Comparison of ENCODE assay signal across 8 cellular contexts in the genomic region with DNA sequence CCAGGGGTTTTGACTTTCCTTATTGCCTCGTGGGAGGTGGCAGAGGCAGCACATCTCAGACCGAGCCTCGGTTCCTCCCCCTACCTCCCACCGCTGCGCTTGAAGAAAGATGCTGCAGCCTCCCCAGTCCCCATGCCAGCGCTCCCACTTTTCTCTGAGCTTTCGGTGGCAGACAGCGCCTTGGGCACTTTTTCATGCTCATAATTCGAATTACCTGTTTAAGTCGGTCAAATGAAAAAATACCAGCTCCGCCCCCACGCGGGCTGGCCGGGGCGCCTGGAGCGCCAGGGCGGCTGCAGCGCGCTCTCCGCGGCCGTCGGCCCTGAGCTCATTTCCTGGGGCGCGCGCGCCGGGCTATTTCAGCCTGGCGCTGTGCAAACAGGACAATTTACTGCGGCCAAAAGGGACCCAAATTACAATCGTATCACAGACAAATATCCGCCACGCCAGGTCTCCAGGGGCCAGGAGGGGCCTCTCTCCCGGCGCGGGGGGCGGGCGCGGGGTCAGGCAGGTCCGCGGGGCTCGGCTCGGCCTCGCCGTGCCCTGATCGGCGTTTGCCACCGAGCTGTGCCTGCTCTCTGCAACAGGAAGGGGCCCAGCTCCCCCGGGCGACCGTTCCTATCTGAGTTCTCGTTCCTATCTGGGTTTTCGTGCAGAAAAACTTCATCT. TPM values are rescaled to one million over a fixed set of nuclear protein-coding genes. Genes with fewer than 3 reads are reported as not detected.
DNase-seq lines count a peak whose midpoint lies in the region; ATAC-seq, FAIRE-seq and TF ChIP-seq lines count a peak whose summit lies in the region.

No MANE protein-coding gene starts in this region.

- no peaks in the 10 kb centered on the region for H3K36me3 Mint-ChIP-seq in activated naive CD4-positive, alpha-beta T cell treated with anti-CD3 and anti-CD28 coated beads for 36 hours (ENCODE audit: low read depth)
- H3K36me3 Mint-ChIP-seq in T-helper 17 cell (ENCODE audit: low read depth): peaks cover 6% of the 10 kb centered on the region

- H4K20me1 ChIP-seq in endothelial cell of umbilical vein (replicated peaks; ENCODE audit: control insufficient read depth, extremely low read depth, insufficient read depth, low read length): no peaks in the 10 kb centered on the region

- H3K27me3 ChIP-seq in endothelial cell of umbilical vein (ENCODE audit: control insufficient read depth in 2 of 2, insufficient read depth in 2 of 2, low read length in 2 of 2) (no peaks in the 10 kb centered on the region), mucosa of stomach (ENCODE audit: control insufficient read depth, insufficient read depth, low read length) (peaks cover 22% of the 10 kb centered on the region)

- H3K4me1 Mint-ChIP-seq in activated naive CD4-positive, alpha-beta T cell treated with anti-CD3 and anti-CD28 coated beads for 36 hours (ENCODE audit: low read depth): peaks cover 12% of the 10 kb centered on the region
- H3K4me1 Mint-ChIP-seq in T-helper 17 cell: peaks cover 12% of the 10 kb centered on the region

- dilution Hi-C loops in endothelial cell of umbilical vein (cut with MboI; ENCODE audit: extremely low pct_ligation_motif_present, low sequenced_read_pairs): no loop called here

- peak; percentile 59 for FAIRE-seq in endothelial cell of umbilical vein (lab: Jason Lieb, UNC)

- no peaks in the 10 kb centered on the region for H3K9me1 ChIP-seq in endothelial cell of umbilical vein (replicated peaks; ENCODE audit: control insufficient read depth, extremely low read depth, insufficient read depth, low read length)

- POLR2A ChIA-PET in endothelial cell of umbilical vein (lab: Charles Lee): interaction anchor here (0.8 kb wide), 1 partner anchor 9 kb away, joined by 5 read pairs; no protein-coding TSS in a partner anchor

- TF ChIP-seq CTCF in endothelial cell of umbilical vein (IDR thresholded peaks at IDR 0.05; ENCODE audit: extremely low read depth in 1 of 2, insufficient read depth in 1 of 2, low read depth in 1 of 2, low read length in 2 of 2): no peak

- H3K79me2 ChIP-seq in endothelial cell of umbilical vein (ENCODE audit: control insufficient read depth, insufficient read depth, low read length): no peaks in the 10 kb centered on the region

- H3K9me3 ChIP-seq in T-helper 17 cell (ENCODE audit: control insufficient read depth, low read length, poor library complexity, severe bottlenecking) (no peaks in the 10 kb centered on the region), endothelial cell of umbilical vein (replicated peaks; ENCODE audit: control insufficient read depth, insufficient read depth, low read length) (no peaks in the 10 kb centered on the region), mucosa of stomach (ENCODE audit: control insufficient read depth, low read length) (no peaks in the 10 kb centered on the region)

- BruUV-seq in endothelial cell of umbilical vein (replicated peaks; lab: Mats Ljungman, UMichigan): no TSS peak

- peak overlapping the region; percentile 48 to 53 (median 53) for H3K4me3 ChIP-seq in endothelial cell of umbilical vein (replicated peaks in 1 of 3; ENCODE audit: insufficient read depth in 1 of 3, low read depth in 1 of 3, low read length in 3 of 3)
- peak overlapping the region; percentile 9 for H3K4me3 ChIP-seq in mucosa of stomach (ENCODE audit: low read length)

- DNase-seq in activated naive CD4-positive, alpha-beta T cell treated with anti-CD3 and anti-CD28 coated beads for 36 hours: peak; percentile 19
- no peak for DNase-seq in activated naive CD4-positive, alpha-beta T cell (lab: John Stamatoyannopoulos, UW)
- DNase-seq in T-helper 17 cell (no peak), endothelial cell of umbilical vein (ENCODE audit: low read depth, low spot score) (peak; percentile 21), GOT3 (lab: John Stamatoyannopoulos, UW) (no peak), SIG-M5 (lab: John Stamatoyannopoulos, UW) (no peak)

- CTCF ChIA-PET in activated naive CD4-positive, alpha-beta T cell treated with anti-CD3 and anti-CD28 coated beads for 36 hours (lab: Charles Lee): interaction anchor here (0.6 to 3.4 kb wide), 10 partner anchors 12 to 374 kb away, joined by 3 to 11 read pairs (median 4); a partner anchor contains a TSS
- CTCF ChIA-PET in endothelial cell of umbilical vein (lab: Charles Lee): interaction anchor here (0.6 to 2.1 kb wide), 17 partner anchors 9 to 166 kb away, joined by 3 to 21 read pairs (median 5); a partner anchor contains a TSS

- H3K27ac ChIP-seq in endothelial cell of umbilical vein (ENCODE audit: insufficient read depth, low read depth, low read length): peak overlapping the region; percentile 6

- H3K36me3 ChIP-seq in endothelial cell of umbilical vein (ENCODE audit: control insufficient read depth in 2 of 2, extremely low read depth in 1 of 2, insufficient read depth in 2 of 2, low read length in 2 of 2) (no peaks in the 10 kb centered on the region), mucosa of stomach (ENCODE audit: control insufficient read depth, insufficient read depth, low read length) (no peaks in the 10 kb centered on the region)

- peak overlapping the region; percentile 85 for H2AFZ ChIP-seq in endothelial cell of umbilical vein (ENCODE audit: low read depth, low read length)

- H3K4me1 ChIP-seq in endothelial cell of umbilical vein (ENCODE audit: control insufficient read depth, extremely low read depth, insufficient read depth, low read length) (peaks cover 16% of the 10 kb centered on the region), mucosa of stomach (ENCODE audit: control insufficient read depth, insufficient read depth, low read length) (peaks cover 5% of the 10 kb centered on the region)

- peaks cover 37% of the 10 kb centered on the region for H3K27me3 Mint-ChIP-seq in activated naive CD4-positive, alpha-beta T cell treated with anti-CD3 and anti-CD28 coated beads for 36 hours (ENCODE audit: low read depth)
- H3K27me3 Mint-ChIP-seq in T-helper 17 cell: peaks cover 60% of the 10 kb centered on the region

- no peaks in the 10 kb centered on the region for H3K9me3 Mint-ChIP-seq in activated naive CD4-positive, alpha-beta T cell treated with anti-CD3 and anti-CD28 coated beads for 36 hours

- ATAC-seq in T-helper 17 cell: no peak
- ATAC-seq in HG03571 (IDR thresholded peaks at IDR 0.05; ENCODE audit: unreplicated experiment): no peak

- intact Hi-C loops in activated naive CD4-positive, alpha-beta T cell treated with anti-CD3 and anti-CD28 coated beads for 36 hours (cut with micrococcal nuclease): no loop called here
- intact Hi-C loops in endothelial cell of umbilical vein (cut with micrococcal nuclease): no loop called here

- H3K9ac ChIP-seq in endothelial cell of umbilical vein (replicated peaks; ENCODE audit: extremely low read depth, insufficient read depth, low read length) (peak overlapping the region; percentile 58), mucosa of stomach (ENCODE audit: low read length) (peak overlapping the region; percentile 50)

- H3K27ac Mint-ChIP-seq in activated naive CD4-positive, alpha-beta T cell treated with anti-CD3 and anti-CD28 coated beads for 36 hours: no peak overlapping the region
- no peak overlapping the region for H3K27ac Mint-ChIP-seq in T-helper 17 cell

- peak overlapping the region; percentile 85 for H3K4me2 ChIP-seq in endothelial cell of umbilical vein (ENCODE audit: insufficient read depth, low read length)

- peak overlapping the region; percentile 51 for H3K4me3 Mint-ChIP-seq in activated naive CD4-positive, alpha-beta T cell treated with anti-CD3 and anti-CD28 coated beads for 36 hours
- peak overlapping the region; percentile 78 for H3K4me3 Mint-ChIP-seq in T-helper 17 cell

- no peak for TF ChIP-seq POLR2A in endothelial cell of umbilical vein (IDR thresholded peaks at IDR 0.05; ENCODE audit: low read depth, low read length)

TF ChIP-seq in endothelial cell of umbilical vein, 7 proteins besides CTCF, POLR2A, EP300 and RAD21:
- TF ChIP-seq JUN (IDR thresholded peaks at IDR 0.05; ENCODE audit: borderline replicate concordance, insufficient read depth, insufficient read length, low read depth) (no peak), POLR2AphosphoS5 (IDR thresholded peaks at IDR 0.05; ENCODE audit: insufficient read depth, low read depth, low read length) (peak; percentile 60)
TF ChIP-seq in endothelial cell of umbilical vein: peak in this region for 1.

RNA-seq across cellular contexts. Expression of a gene that starts 45.0 kb away (rescaled TPM):
- total RNA-seq in activated naive CD4-positive, alpha-beta T cell treated with anti-CD3 and anti-CD28 coated beads for 36 hours: not detected
- not detected for total RNA-seq in T-helper 17 cell
- total RNA-seq in endothelial cell of umbilical vein: not detected in 2 replicates
- not detected in 2 replicates for polyA plus RNA-seq in endothelial cell of umbilical vein
- not detected in 2 replicates for polyA plus RNA-seq in endothelial cell of umbilical vein (2011; cell fraction: cytosol; rRNA removed)
- not detected in 2 replicates for polyA plus RNA-seq in endothelial cell of umbilical vein (2011; cell fraction: nucleus; rRNA removed)
- not detected in 2 replicates for polyA plus RNA-seq in endothelial cell of umbilical vein (2012)
- not detected in 2 replicates for polyA minus RNA-seq in endothelial cell of umbilical vein
- not detected for polyA minus RNA-seq in endothelial cell of umbilical vein (2011; cell fraction: cytosol; rRNA and poly(A)+ RNA removed)
- polyA minus RNA-seq in endothelial cell of umbilical vein (2011; cell fraction: nucleus; rRNA and poly(A)+ RNA removed): not detected in 2 replicates

RNA-seq across cellular contexts. Expression of a gene that starts 51.9 kb away (rescaled TPM):
- under 1 TPM; 0.12 to 0.17 TPM for total RNA-seq in activated naive CD4-positive, alpha-beta T cell treated with anti-CD3 and anti-CD28 coated beads for 36 hours
- total RNA-seq in T-helper 17 cell: 1 to 10 TPM; 5.5 to 6.0 TPM
- total RNA-seq in endothelial cell of umbilical vein: 0.14 TPM in 1 of 2 replicates, not detected in the other
- polyA plus RNA-seq in endothelial cell of umbilical vein: 0.05 and 0.06 TPM in 2 replicates
- 0.03 and 0.10 TPM in 2 replicates for polyA plus RNA-seq in endothelial cell of umbilical vein (2011; cell fraction: cytosol; rRNA removed)
- polyA plus RNA-seq in endothelial cell of umbilical vein (2011; cell fraction: nucleus; rRNA removed): 0.07 and 0.21 TPM in 2 replicates
- polyA plus RNA-seq in endothelial cell of umbilical vein (2012): 0.11 TPM in 1 of 2 replicates, not detected in the other
- polyA minus RNA-seq in endothelial cell of umbilical vein: 0.32 TPM in 1 of 2 replicates, not detected in the other
- 2.8 TPM for polyA minus RNA-seq in endothelial cell of umbilical vein (2011; cell fraction: cytosol; rRNA and poly(A)+ RNA removed)
- not detected in 2 replicates for polyA minus RNA-seq in endothelial cell of umbilical vein (2011; cell fraction: nucleus; rRNA and poly(A)+ RNA removed)

Comparison
In these comparisons a context has a peak if more than half of its experiments do, and no peak if none do; other contexts are left out.
1. DNase-seq: peak in activated naive CD4-positive, alpha-beta T cell treated with anti-CD3 and anti-CD28 coated beads for 36 hours (single experiment) and endothelial cell of umbilical vein (single experiment); none in activated naive CD4-positive, alpha-beta T cell (0 of 4), T-helper 17 cell (0 of 3), GOT3 (single experiment) and SIG-M5 (single experiment).